In the genomic region with DNA sequence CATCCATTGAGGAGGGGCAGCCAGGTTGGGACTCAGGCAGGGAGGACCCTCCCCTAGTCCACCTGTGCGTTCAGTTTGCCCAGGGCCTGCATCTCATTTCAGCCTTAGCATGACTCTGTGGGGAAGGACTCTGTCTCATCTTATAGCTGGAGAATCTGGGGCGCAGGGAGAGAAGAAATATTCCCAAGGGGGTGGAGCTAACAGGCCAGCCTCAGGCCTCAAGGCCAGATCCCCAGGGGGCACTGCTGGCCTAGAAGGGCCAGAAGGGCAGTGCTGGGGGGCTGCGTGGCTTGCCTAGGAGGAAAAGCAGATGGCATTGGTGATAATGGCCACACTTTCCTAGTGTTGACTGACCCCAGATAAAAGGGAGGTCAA, we compare ENCODE assay signal across 11 cellular contexts. TPM values are rescaled to one million over a fixed set of nuclear protein-coding genes. Genes with fewer than 3 reads are reported as not detected.
DNase-seq lines count a peak whose midpoint lies in the region; FAIRE-seq and TF ChIP-seq lines count a peak whose summit lies in the region.
"Had no signal": no experiment of that assay in that cellular context is flagged by ENCODE, and none has a peak within 500 bp of the region (broad histone marks: within the 10 kb centered on the region; RNA-seq: fewer than 3 reads in every experiment).

No MANE protein-coding gene starts in this region.

- POLR2A ChIA-PET in MCF 10A (lab: Yijun Ruan, JAX): interaction anchor here (0.6 to 7.0 kb wide), 18 partner anchors 10 to 447 kb away, joined by 3 to 114 read pairs (median 8); partner anchors contain the start of genes AMOTL2, ANAPC13, CEP63 and RYK

- CTCF ChIA-PET in MCF 10A (lab: Yijun Ruan, JAX): interaction anchor here (0.7 to 30.1 kb wide), 17 partner anchors 8 to 151 kb away, joined by 3 to 449 read pairs (median 5); partner anchors contain the start of genes AMOTL2, ANAPC13 and CEP63

- peak; percentile 20 for DNase-seq in activated T-cell treated with anti-CD3 and anti-CD28 coated beads, Interleukin-2, amount 50 U/mL, for 24 hours
- no peak for DNase-seq in activated T-cell treated with anti-CD3 and anti-CD28 coated beads, Interleukin-2, amount 50 U/mL, for 48 hours
- DNase-seq in MCF 10A (ENCODE audit: unreplicated experiment) (no peak), mesenchymal stem cell (no peak), tibial artery (peak in 1 of 2 donors; percentile 65), NCI-H345 treated with DMSO at 0.1 percent for 48 hours (lab: John Stamatoyannopoulos, UW; ENCODE audit: unreplicated experiment) (no peak), D721Med (ENCODE audit: insufficient read length, low spot score) (no peak), T1000 (lab: John Stamatoyannopoulos, UW) (no peak)

- H3K27me3 ChIP-seq in mesenchymal stem cell (ENCODE audit: control insufficient read depth in 1 of 2, insufficient read depth in 1 of 2, low read length in 2 of 2) (no peaks in the 10 kb centered on the region), tibial artery (no peaks in the 10 kb centered on the region)

- peak overlapping the region in 1 of 2 experiments; percentile 61 for H3K14ac ChIP-seq in mesenchymal stem cell (ENCODE audit: low read length in 2 of 2)

- no peak overlapping the region for H2AFZ ChIP-seq in mesenchymal stem cell (ENCODE audit: low read depth, low read length)

- H3K27ac ChIP-seq in mesenchymal stem cell (ENCODE audit: low read length, poor library complexity, severe bottlenecking): peak overlapping the region; percentile 94
- H3K27ac ChIP-seq in tibial artery: peak overlapping the region; percentile 84 to 98

- H2BK120ac ChIP-seq in mesenchymal stem cell (ENCODE audit: low read depth, low read length): peak overlapping the region; percentile 92

- intact Hi-C loops in MCF 10A (cut with micrococcal nuclease): no loop called here
- intact Hi-C loops in tibial artery (cut with DNase I; ENCODE audit: low total_unique reads): loop anchor here (5.0 kb wide), 1 partner anchor 36 kb away; no protein-coding TSS in a partner anchor

- H3K9me3 ChIP-seq in mesenchymal stem cell (ENCODE audit: control insufficient read depth, low read length) (no peaks in the 10 kb centered on the region), tibial artery (no peaks in the 10 kb centered on the region)

- peaks cover 24% of the 10 kb centered on the region for H3K4me1 Mint-ChIP-seq in activated T-cell treated with anti-CD3 and anti-CD28 coated beads, Interleukin-2, amount 50 U/mL, for 24 hours (ENCODE audit: low read depth)
- peaks cover 34% of the 10 kb centered on the region for H3K4me1 Mint-ChIP-seq in MCF 10A (ENCODE audit: insufficient read depth, unreplicated experiment)

- H2BK5ac ChIP-seq in mesenchymal stem cell (ENCODE audit: low read depth, low read length, poor library complexity, severe bottlenecking): peak overlapping the region; percentile 92

- H3K9me3 Mint-ChIP-seq in activated T-cell treated with anti-CD3 and anti-CD28 coated beads, Interleukin-2, amount 50 U/mL, for 24 hours: no peaks in the 10 kb centered on the region
- H3K9me3 Mint-ChIP-seq in MCF 10A (ENCODE audit: unreplicated experiment): no peaks in the 10 kb centered on the region
- H3K9me3 Mint-ChIP-seq: T-helper 1 cell treated with Interleukin-12 subunit alpha and Interleukin-12 subunit beta and Interleukin-4 antibody, amounts not matched to agents 30 μg/mL and 1 μg/mL, for 36 hours had no signal

- peak overlapping the region; percentile 79 to 97 for H3K18ac ChIP-seq in mesenchymal stem cell (ENCODE audit: low read depth in 1 of 2, low read length in 2 of 2)

- WGBS in mesenchymal stem cell: 49% methylated on average over 3 of the region's 3 CpGs

- peak overlapping the region; percentile 83 for H4K91ac ChIP-seq in mesenchymal stem cell (ENCODE audit: low read length)

- H3K4me2 ChIP-seq in mesenchymal stem cell (ENCODE audit: low read length, poor library complexity, severe bottlenecking): no peak overlapping the region

- peak overlapping the region; percentile 85 for H3K9ac ChIP-seq in mesenchymal stem cell (ENCODE audit: low read length)

- H3K4me3 ChIP-seq in mesenchymal stem cell (ENCODE audit: insufficient read depth in 1 of 2, low read depth in 1 of 2, low read length in 2 of 2) (no peak overlapping the region), tibial artery (peak overlapping the region; percentile 19 to 26)

- TF ChIP-seq CTCF in MCF 10A (IDR thresholded peaks at IDR 0.05; ENCODE audit: unreplicated experiment) (no peak), tibial artery (IDR thresholded peaks at IDR 0.05) (no peak), D721Med (IDR thresholded peaks at IDR 0.05; ENCODE audit: insufficient read depth, missing control alignments) (no peak)

- H3K4me1 ChIP-seq in mesenchymal stem cell (ENCODE audit: control insufficient read depth, insufficient read depth, low read depth, low read length) (peaks cover 81% of the 10 kb centered on the region), tibial artery (peaks cover 7 to 100% (median 97%) of the 10 kb centered on the region in 4 donors)

- no peaks in the 10 kb centered on the region for H3K36me3 Mint-ChIP-seq in activated T-cell treated with anti-CD3 and anti-CD28 coated beads, Interleukin-2, amount 50 U/mL, for 24 hours (ENCODE audit: low read depth)
- H3K36me3 Mint-ChIP-seq in MCF 10A (ENCODE audit: insufficient read depth, unreplicated experiment): peaks cover 98% of the 10 kb centered on the region

- H3K27me3 Mint-ChIP-seq in activated T-cell treated with anti-CD3 and anti-CD28 coated beads, Interleukin-2, amount 50 U/mL, for 24 hours: peaks cover 13% of the 10 kb centered on the region
- H3K27me3 Mint-ChIP-seq in MCF 10A (ENCODE audit: insufficient read depth, unreplicated experiment): no peaks in the 10 kb centered on the region

- peak overlapping the region; percentile 96 for H2BK15ac ChIP-seq in mesenchymal stem cell (ENCODE audit: low read depth, poor library complexity, severe bottlenecking)

- peak overlapping the region; percentile 54 for H4K8ac ChIP-seq in mesenchymal stem cell (ENCODE audit: low read length)

- H3K36me3 ChIP-seq in mesenchymal stem cell (ENCODE audit: control insufficient read depth in 1 of 2, insufficient read depth in 2 of 2, low read depth in 1 of 2, low read length in 2 of 2) (peaks cover 90 to 93% of the 10 kb centered on the region in 2 experiments), tibial artery (peaks cover 84 to 94% (median 89%) of the 10 kb centered on the region in 3 donors)

- H3K79me1 ChIP-seq in mesenchymal stem cell (replicated peaks; ENCODE audit: low read length, poor library complexity, severe bottlenecking): no peaks in the 10 kb centered on the region

- peak overlapping the region; percentile 95 for H2AK5ac ChIP-seq in mesenchymal stem cell (ENCODE audit: low read length, severe bottlenecking)

- peak overlapping the region; percentile 45 to 61 for H3K4ac ChIP-seq in mesenchymal stem cell (ENCODE audit: low read depth in 1 of 2, low read length in 2 of 2)

- H2BK12ac ChIP-seq in mesenchymal stem cell (ENCODE audit: low read length in 2 of 2): peak overlapping the region; percentile 56 to 69

- H3K23ac ChIP-seq in mesenchymal stem cell (ENCODE audit: low read length in 2 of 2): no peak overlapping the region

- H3K27ac Mint-ChIP-seq in activated T-cell treated with anti-CD3 and anti-CD28 coated beads, Interleukin-2, amount 50 U/mL, for 24 hours: no peak overlapping the region
- H3K27ac Mint-ChIP-seq in MCF 10A (ENCODE audit: low read depth, unreplicated experiment): peak overlapping the region; percentile 28
- H3K27ac Mint-ChIP-seq: T-helper 1 cell treated with Interleukin-12 subunit alpha and Interleukin-12 subunit beta and Interleukin-4 antibody, amounts not matched to agents 30 μg/mL and 1 μg/mL, for 36 hours had no signal

- H3K4me3 Mint-ChIP-seq in activated T-cell treated with anti-CD3 and anti-CD28 coated beads, Interleukin-2, amount 50 U/mL, for 24 hours: peak overlapping the region; percentile 60
- H3K4me3 Mint-ChIP-seq in MCF 10A (ENCODE audit: unreplicated experiment): peak overlapping the region; percentile 29
- H3K4me3 Mint-ChIP-seq: T-helper 1 cell treated with Interleukin-12 subunit alpha and Interleukin-12 subunit beta and Interleukin-4 antibody, amounts not matched to agents 30 μg/mL and 1 μg/mL, for 36 hours had no signal

- no TSS peak for BruUV-seq in MCF 10A (replicated peaks; lab: Mats Ljungman, UMichigan)

- FAIRE-seq in D721Med (lab: Jason Lieb, UNC): no peak
- FAIRE-seq: endometrium, GM19239 had no signal

RNA-seq across cellular contexts. Expression of gene AMOTL2, which starts 10.9 kb away (rescaled TPM):
- 92.6 and 137 TPM in 2 replicates for total RNA-seq in MCF 10A (2022)
- polyA plus RNA-seq in mesenchymal stem cell (2013, experiment 1 of 2): 16.1 TPM
- 15.4 TPM for polyA plus RNA-seq in mesenchymal stem cell (2013, experiment 2 of 2)

Comparison
In these comparisons a context has a peak if more than half of its experiments do, and no peak if none do; other contexts are left out.
1. H3K4me3 ChIP-seq: peak in tibial artery (2 of 2); none in mesenchymal stem cell (0 of 2).